Comparison of ENCODE assay signal across 12 cellular contexts in the genomic region with DNA sequence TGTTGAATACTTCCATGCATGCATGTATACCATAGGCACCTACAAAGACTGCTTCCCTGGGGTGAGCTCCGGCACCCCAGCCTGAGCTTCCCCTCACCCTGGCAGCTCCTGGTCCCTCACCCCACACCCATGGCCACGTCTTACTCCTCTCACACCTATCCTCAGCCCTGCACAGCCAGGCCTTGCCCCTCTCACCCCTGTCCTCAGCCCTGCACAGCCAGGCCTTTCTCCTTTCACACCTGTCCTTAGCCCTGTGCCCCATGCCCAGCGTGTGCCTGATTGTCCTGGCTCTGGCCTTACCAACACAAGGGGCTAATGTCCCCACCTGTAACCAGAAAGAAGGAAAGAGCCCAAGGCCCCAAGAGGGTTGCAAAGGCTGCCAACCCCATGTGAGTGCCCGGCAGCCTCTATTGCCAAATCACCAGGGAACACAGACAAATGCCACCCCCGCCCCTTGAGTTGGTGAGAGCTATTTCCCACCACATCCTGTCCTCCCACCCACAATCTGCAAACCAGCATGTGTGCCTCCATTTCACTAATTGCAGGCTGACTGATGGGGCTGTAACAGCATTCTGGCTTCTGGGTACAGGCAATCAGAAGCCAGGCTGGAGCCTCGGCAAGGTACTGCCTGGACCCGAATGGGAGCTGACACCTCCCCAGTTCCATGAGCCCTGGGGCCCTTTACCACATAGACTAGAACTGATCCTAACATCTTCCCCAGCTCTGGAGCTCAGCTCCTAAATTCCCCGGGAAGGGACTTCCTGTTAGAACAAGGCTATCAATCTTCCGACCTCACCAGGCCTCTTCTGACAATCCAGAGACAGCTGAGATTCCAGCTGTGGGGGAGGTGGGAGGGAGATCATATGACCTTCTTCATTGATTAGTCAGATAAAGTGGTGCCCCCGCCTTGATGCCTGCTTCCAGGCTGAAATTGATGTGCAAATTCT.
DNase-seq lines count a peak whose midpoint lies in the region; FAIRE-seq and TF ChIP-seq lines count a peak whose summit lies in the region.
"Had no signal": no experiment of that assay in that cellular context is flagged by ENCODE, and none has a peak within 500 bp of the region (broad histone marks: within the 10 kb centered on the region; RNA-seq: fewer than 3 reads in every experiment).

No MANE protein-coding gene starts in this region.

- POLR2A ChIA-PET in Caco-2 (lab: Charles Lee): interaction anchor here (0.5 kb wide), 1 partner anchor 305 kb away, joined by 4 read pairs; no protein-coding TSS in a partner anchor

- H3K4me3 Mint-ChIP-seq in Caco-2 (ENCODE audit: unreplicated experiment): no peak overlapping the region
- no peak overlapping the region for H3K4me3 Mint-ChIP-seq in astrocyte (ENCODE audit: unreplicated experiment)

- 0 out of 2 replicates have a peak, but pooled peaks cover 3% of the 10 kb centered on the region for H3K9me3 ChIP-seq in Caco-2
- no peaks in the 10 kb centered on the region for H3K9me3 ChIP-seq in astrocyte (ENCODE audit: insufficient read depth, low read depth, low read length)
- no peaks in the 10 kb centered on the region for H3K9me3 ChIP-seq in osteoblast (ENCODE audit: low read depth, low read length)
- H3K9me3 ChIP-seq: gastrocnemius medialis had no signal

- H3K27me3 ChIP-seq in Caco-2 (replicated peaks; ENCODE audit: control insufficient read depth, insufficient read depth, low read length): no peaks in the 10 kb centered on the region
- no peaks in the 10 kb centered on the region for H3K27me3 ChIP-seq in astrocyte (ENCODE audit: insufficient read depth, low read length)
- no peaks in the 10 kb centered on the region for H3K27me3 ChIP-seq in osteoblast (ENCODE audit: insufficient read depth, low read length)
- H3K27me3 ChIP-seq: dorsolateral prefrontal cortex, gastrocnemius medialis had no signal

- no peaks in the 10 kb centered on the region for H3K79me2 ChIP-seq in astrocyte (ENCODE audit: insufficient read depth, low read length)
- H3K79me2 ChIP-seq in osteoblast (ENCODE audit: insufficient read depth, low read length): no peaks in the 10 kb centered on the region

- H3K27ac ChIP-seq in astrocyte (ENCODE audit: low read depth, low read length): no peak overlapping the region
- no peak overlapping the region for H3K27ac ChIP-seq in osteoblast (ENCODE audit: low read depth, low read length)
- H3K27ac ChIP-seq: dorsolateral prefrontal cortex, gastrocnemius medialis, VCaP had no signal

- H3K36me3 ChIP-seq in Caco-2 (ENCODE audit: control insufficient read depth, insufficient read depth, low read length) (no peaks in the 10 kb centered on the region), astrocyte (ENCODE audit: insufficient read depth, low read length) (no peaks in the 10 kb centered on the region), osteoblast (ENCODE audit: insufficient read depth, low read length) (no peaks in the 10 kb centered on the region)
- H3K36me3 ChIP-seq: gastrocnemius medialis had no signal

- peaks cover 12% of the 10 kb centered on the region; the same call in 1 of the 2 replicates for H3K4me1 ChIP-seq in Caco-2
- peaks cover 17% of the 10 kb centered on the region for H3K4me1 ChIP-seq in astrocyte (ENCODE audit: insufficient read depth, low read length)
- peaks cover 6% of the 10 kb centered on the region for H3K4me1 ChIP-seq in osteoblast (ENCODE audit: insufficient read depth, low read length)
- H3K4me1 ChIP-seq: gastrocnemius medialis had no signal

- H3K27me3 Mint-ChIP-seq in Caco-2 (ENCODE audit: insufficient read depth, unreplicated experiment) (no peaks in the 10 kb centered on the region), astrocyte (ENCODE audit: low read depth, unreplicated experiment) (peaks cover 6% of the 10 kb centered on the region)

- H4K20me1 ChIP-seq in astrocyte (ENCODE audit: insufficient read depth, low read length) (no peaks in the 10 kb centered on the region), osteoblast (ENCODE audit: insufficient read depth, low read length) (no peaks in the 10 kb centered on the region)

- H3K36me3 Mint-ChIP-seq in Caco-2 (ENCODE audit: insufficient read depth, unreplicated experiment): no peaks in the 10 kb centered on the region
- no peaks in the 10 kb centered on the region for H3K36me3 Mint-ChIP-seq in astrocyte (ENCODE audit: low read depth, unreplicated experiment)

- H3K27ac Mint-ChIP-seq in Caco-2 (ENCODE audit: unreplicated experiment) (peak overlapping the region; percentile 83), astrocyte (ENCODE audit: unreplicated experiment) (peak overlapping the region; percentile 43)

- intact Hi-C loops in Caco-2 (cut with micrococcal nuclease; ENCODE audit: unreplicated experiment): loop anchor here (10.0 kb wide), 1 partner anchor 246 kb away; no protein-coding TSS in a partner anchor

- H2AFZ ChIP-seq in astrocyte (ENCODE audit: low read depth, low read length) (peak overlapping the region; percentile 11), osteoblast (ENCODE audit: low read length) (peak overlapping the region; percentile 30)

- H3K9me3 Mint-ChIP-seq in Caco-2 (ENCODE audit: unreplicated experiment): no peaks in the 10 kb centered on the region
- peaks cover 2% of the 10 kb centered on the region for H3K9me3 Mint-ChIP-seq in astrocyte (ENCODE audit: unreplicated experiment)

- H3K4me3 ChIP-seq in Caco-2 (ENCODE audit: low read depth, low read length) (no peak overlapping the region), astrocyte (ENCODE audit: insufficient read depth, low read depth, low read length) (no peak overlapping the region), osteoblast (ENCODE audit: insufficient read depth, low read length) (no peak overlapping the region)
- H3K4me3 ChIP-seq: dorsolateral prefrontal cortex, gastrocnemius medialis had no signal

- no peak overlapping the region for H3K9ac ChIP-seq in astrocyte (ENCODE audit: low read length)

- peak; percentile 57 for FAIRE-seq in HTR-8/SVneo (lab: Jason Lieb, UNC)
- FAIRE-seq in astrocyte (lab: Jason Lieb, UNC): no peak
- no peak for FAIRE-seq in H54 (lab: Jason Lieb, UNC)

- no peak for TF ChIP-seq POLR2A in H54 (IDR thresholded peaks at IDR 0.05; ENCODE audit: low read depth, low read length)

- CTCF ChIA-PET in Caco-2 (lab: Charles Lee): no interaction called here

- DNase-seq in Caco-2 (no peak), HTR-8/SVneo (ENCODE audit: insufficient read length, low spot score) (peak; percentile 35), astrocyte (ENCODE audit: low read depth) (no peak), osteoblast (ENCODE audit: insufficient read length, low spot score, missing footprints) (no peak), SKM-1 (lab: John Stamatoyannopoulos, UW; ENCODE audit: unreplicated experiment) (no peak), HUDEP-2 (lab: John Stamatoyannopoulos, UW; ENCODE audit: unreplicated experiment in 76 of 76) (no peak), H54 (ENCODE audit: insufficient read length, low spot score) (no peak)
- DNase-seq in activated effector memory CD4-positive, alpha-beta T cell treated with Interleukin-2 at 50 U/mL for 16 hours: no peak
- DNase-seq: gastrocnemius medialis, NCI-H2227 treated with DMSO at 0.1 percent for 48 hours had no signal

- H3K4me2 ChIP-seq in astrocyte (ENCODE audit: low read length) (no peak overlapping the region), osteoblast (ENCODE audit: insufficient read depth, low read length) (no peak overlapping the region)

- no TSS peak for BruUV-seq in Caco-2 (replicated peaks; lab: Mats Ljungman, UMichigan)

- TF ChIP-seq CTCF in Caco-2 (IDR thresholded peaks at IDR 0.05; ENCODE audit: insufficient read depth in 1 of 2, low read depth in 1 of 2, low read length in 1 of 2, severe bottlenecking in 1 of 2, unreplicated experiment in 1 of 2) (no peak), astrocyte (IDR thresholded peaks at IDR 0.05; ENCODE audit: insufficient read depth, low read depth, low read length) (no peak), osteoblast (IDR thresholded peaks at IDR 0.05; ENCODE audit: extremely low read depth, low read depth, low read length) (no peak)

- H3K4me1 Mint-ChIP-seq in Caco-2 (ENCODE audit: low read depth, unreplicated experiment): peaks cover 20% of the 10 kb centered on the region
- peaks cover 21% of the 10 kb centered on the region for H3K4me1 Mint-ChIP-seq in astrocyte (ENCODE audit: low read depth, unreplicated experiment)
